Comparison of ENCODE assay signal across 22 cellular contexts in genomic region chr6:31784270-31784925, GRCh38. TPM values are rescaled to one million over a fixed set of nuclear protein-coding genes. Genes with fewer than 3 reads are reported as not detected.
DNase-seq lines count a peak whose midpoint lies in the region; ATAC-seq, FAIRE-seq and TF ChIP-seq lines count a peak whose summit lies in the region.
"Had no signal": no experiment of that assay in that cellular context is flagged by ENCODE, and none has a peak within 500 bp of the region (broad histone marks: within the 10 kb centered on the region; RNA-seq: fewer than 3 reads in every experiment).

No MANE protein-coding gene starts in this region.

- 0 out of 2 replicates have a peak, but pooled peaks have one; percentile 11 for TF ChIP-seq POLR2A in GM12891 (IDR thresholded peaks at IDR 0.05; ENCODE audit: low read depth, low read length)

- no peak overlapping the region for H3K4me3 ChIP-seq in osteoblast (ENCODE audit: insufficient read depth, low read length)
- H3K4me3 ChIP-seq: body of pancreas, coronary artery, heart right ventricle, lower lobe of right lung, pancreas, transverse colon had no signal

- H3K4me3 Mint-ChIP-seq in activated T-helper 17 cell treated with anti-CD3 and anti-CD28 coated beads, Interleukin-2, amount 50 U/mL, for 72 hours: no peak overlapping the region
- H3K4me3 Mint-ChIP-seq: activated naive CD4-positive, alpha-beta T cell treated with anti-CD3 and anti-CD28 coated beads, Interleukin-2, amount 50 U/mL, for 24 hours; activated T-cell treated with anti-CD3 and anti-CD28 coated beads, Interleukin-2, amount 50 U/mL, for 24 hours; stimulated activated naive CD8-positive, alpha-beta T cell treated with anti-CD3 and anti-CD28 coated beads, Interleukin-15, Interleukin-2, amounts not matched to agents 100 ng/mL and 50 ng/mL, for 24 hours; T-helper 1 cell treated with Interleukin-12 subunit alpha and Interleukin-12 subunit beta and Interleukin-4 antibody, amounts not matched to agents 30 μg/mL and 1 μg/mL, for 36 hours had no signal

- no peak for TF ChIP-seq CTCF in osteoblast (IDR thresholded peaks at IDR 0.05; ENCODE audit: extremely low read depth, low read depth, low read length)

- peak overlapping the region; percentile 61 for H3K27ac Mint-ChIP-seq in activated T-helper 17 cell treated with anti-CD3 and anti-CD28 coated beads, Interleukin-2, amount 50 U/mL, for 72 hours
- H3K27ac Mint-ChIP-seq: activated naive CD4-positive, alpha-beta T cell treated with anti-CD3 and anti-CD28 coated beads, Interleukin-2, amount 50 U/mL, for 24 hours; activated T-cell treated with anti-CD3 and anti-CD28 coated beads, Interleukin-2, amount 50 U/mL, for 24 hours; stimulated activated naive CD8-positive, alpha-beta T cell treated with anti-CD3 and anti-CD28 coated beads, Interleukin-15, Interleukin-2, amounts not matched to agents 100 ng/mL and 50 ng/mL, for 24 hours; T-helper 1 cell treated with Interleukin-12 subunit alpha and Interleukin-12 subunit beta and Interleukin-4 antibody, amounts not matched to agents 30 μg/mL and 1 μg/mL, for 36 hours had no signal

- H3K4me2 ChIP-seq in osteoblast (ENCODE audit: insufficient read depth, low read length): no peak overlapping the region

- no peaks in the 10 kb centered on the region for H3K9me3 Mint-ChIP-seq in activated T-helper 17 cell treated with anti-CD3 and anti-CD28 coated beads, Interleukin-2, amount 50 U/mL, for 72 hours
- H3K9me3 Mint-ChIP-seq: activated naive CD4-positive, alpha-beta T cell treated with anti-CD3 and anti-CD28 coated beads, Interleukin-2, amount 50 U/mL, for 24 hours; activated T-cell treated with anti-CD3 and anti-CD28 coated beads, Interleukin-2, amount 50 U/mL, for 24 hours; stimulated activated naive CD8-positive, alpha-beta T cell treated with anti-CD3 and anti-CD28 coated beads, Interleukin-15, Interleukin-2, amounts not matched to agents 100 ng/mL and 50 ng/mL, for 24 hours; T-helper 1 cell treated with Interleukin-12 subunit alpha and Interleukin-12 subunit beta and Interleukin-4 antibody, amounts not matched to agents 30 μg/mL and 1 μg/mL, for 36 hours had no signal

- peaks cover 68% of the 10 kb centered on the region for H3K36me3 ChIP-seq in osteoblast (ENCODE audit: insufficient read depth, low read length)

- peaks cover 3% of the 10 kb centered on the region for H3K79me2 ChIP-seq in osteoblast (ENCODE audit: insufficient read depth, low read length)

- no peak for FAIRE-seq in GM12891 (lab: Jason Lieb, UNC)
- FAIRE-seq: pancreas had no signal

- no peaks in the 10 kb centered on the region for H3K27me3 ChIP-seq in osteoblast (ENCODE audit: insufficient read depth, low read length)
- H3K27me3 ChIP-seq: body of pancreas, heart right ventricle, pancreas, transverse colon had no signal

- no peak overlapping the region for H3K27ac ChIP-seq in osteoblast (ENCODE audit: low read depth, low read length)
- H3K27ac ChIP-seq: body of pancreas, coronary artery, heart right ventricle, lower lobe of right lung, pancreas, transverse colon, VCaP had no signal

- H4K20me1 ChIP-seq in osteoblast (ENCODE audit: insufficient read depth, low read length): peaks cover 3% of the 10 kb centered on the region

- H3K27me3 Mint-ChIP-seq in activated T-helper 17 cell treated with anti-CD3 and anti-CD28 coated beads, Interleukin-2, amount 50 U/mL, for 72 hours: no peaks in the 10 kb centered on the region
- H3K27me3 Mint-ChIP-seq: activated naive CD4-positive, alpha-beta T cell treated with anti-CD3 and anti-CD28 coated beads, Interleukin-2, amount 50 U/mL, for 24 hours; activated T-cell treated with anti-CD3 and anti-CD28 coated beads, Interleukin-2, amount 50 U/mL, for 24 hours; stimulated activated naive CD8-positive, alpha-beta T cell treated with anti-CD3 and anti-CD28 coated beads, Interleukin-15, Interleukin-2, amounts not matched to agents 100 ng/mL and 50 ng/mL, for 24 hours had no signal

- peaks cover 3% of the 10 kb centered on the region for H3K4me1 Mint-ChIP-seq in activated T-helper 17 cell treated with anti-CD3 and anti-CD28 coated beads, Interleukin-2, amount 50 U/mL, for 72 hours
- H3K4me1 Mint-ChIP-seq: activated naive CD4-positive, alpha-beta T cell treated with anti-CD3 and anti-CD28 coated beads, Interleukin-2, amount 50 U/mL, for 24 hours had no signal

- no peak for ATAC-seq in activated T-helper 17 cell treated with anti-CD3 and anti-CD28 coated beads, Interleukin-2, amount 50 U/mL, for 72 hours (replicated peaks)
- ATAC-seq in GM21528 (IDR thresholded peaks at IDR 0.05; ENCODE audit: low FRiP score, unreplicated experiment): no peak
- ATAC-seq: body of pancreas, lower lobe of right lung, pancreas had no signal

- no peaks in the 10 kb centered on the region for H3K4me1 ChIP-seq in osteoblast (ENCODE audit: insufficient read depth, low read length)
- H3K4me1 ChIP-seq: body of pancreas, heart right ventricle, lower lobe of right lung, pancreas, transverse colon had no signal

- no peaks in the 10 kb centered on the region for H3K9me3 ChIP-seq in osteoblast (ENCODE audit: low read depth, low read length)
- H3K9me3 ChIP-seq: body of pancreas, heart right ventricle, lower lobe of right lung, pancreas, transverse colon had no signal

- no peak overlapping the region for H2AFZ ChIP-seq in osteoblast (ENCODE audit: low read length)

- DNase-seq in GM12891 (ENCODE audit: insufficient read length, low spot score): no peak
- DNase-seq in osteoblast (ENCODE audit: insufficient read length, low spot score, missing footprints): peak; percentile 63
- no peak for DNase-seq in SIG-M5 treated with dmso at 0.1 percent for 504 hours (lab: John Stamatoyannopoulos, UW; ENCODE audit: unreplicated experiment)
- DNase-seq: activated CD4-positive, alpha-beta T cell treated with anti-CD3 and anti-CD28 coated beads, Interleukin-2, amount 50 U/mL, for 48 hours; activated T-cell treated with anti-CD3 and anti-CD28 coated beads, Interleukin-2, amount 50 U/mL, for 24 hours; AML-193; body of pancreas; COR-L47; heart right ventricle; NCI-H748 treated with DMSO at 0.1 percent for 48 hours; OCI-M1; SIG-M5; transverse colon had no signal

- peaks cover 64% of the 10 kb centered on the region for H3K36me3 Mint-ChIP-seq in activated T-helper 17 cell treated with anti-CD3 and anti-CD28 coated beads, Interleukin-2, amount 50 U/mL, for 72 hours (ENCODE audit: low read depth)

TF ChIP-seq in GM12891, 5 proteins besides CTCF, POLR2A, EP300 and RAD21:
- TF ChIP-seq SPI1 (IDR thresholded peaks at IDR 0.05; ENCODE audit: low read depth, low read length) (no peak), POU2F2 (IDR thresholded peaks at IDR 0.05; ENCODE audit: low read depth, low read length) (no peak), TAF1 (IDR thresholded peaks at IDR 0.05; ENCODE audit: low read depth, low read length) (no peak), POLR2AphosphoS5 (IDR thresholded peaks at IDR 0.05; ENCODE audit: low read depth, low read length) (no peak), PAX5 (IDR thresholded peaks at IDR 0.05; ENCODE audit: insufficient read depth, low read length, severe bottlenecking) (no peak)

RNA-seq across cellular contexts. Expression of gene VWA7, which starts 7.3 kb away (rescaled TPM):
- 0.80 TPM for polyA plus RNA-seq in GM12891 (2012; ENCODE audit: low read depth, missing spikeins)
- total RNA-seq in activated T-helper 17 cell treated with anti-CD3 and anti-CD28 coated beads, Interleukin-2, amount 50 U/mL, for 72 hours: 1 to 10 TPM; 2.9 to 4.2 TPM
- total RNA-seq in osteoblast: 0.29 and 0.36 TPM in 2 replicates

RNA-seq across cellular contexts. Expression of gene VARS1, which starts 11.2 kb away (rescaled TPM):
- 50.1 TPM for polyA plus RNA-seq in GM12891 (2012; ENCODE audit: low read depth, missing spikeins)
- total RNA-seq in activated T-helper 17 cell treated with anti-CD3 and anti-CD28 coated beads, Interleukin-2, amount 50 U/mL, for 72 hours: 100 to 1,000 TPM in 1 of 2 donors, 10 to 100 TPM in 1; 75.3 to 134 TPM
- 40.1 and 42.0 TPM in 2 replicates for total RNA-seq in osteoblast

RNA-seq across cellular contexts. Expression of gene SAPCD1, which starts 21.9 kb away (rescaled TPM):
- polyA plus RNA-seq in GM12891 (2012; ENCODE audit: low read depth, missing spikeins): 10.1 TPM
- 10 to 100 TPM; 12.1 to 18.9 TPM for total RNA-seq in activated T-helper 17 cell treated with anti-CD3 and anti-CD28 coated beads, Interleukin-2, amount 50 U/mL, for 72 hours
- total RNA-seq in osteoblast: 0.59 and 1.4 TPM in 2 replicates

RNA-seq across cellular contexts. Expression of gene LSM2, which starts 22.4 kb away (rescaled TPM):
- polyA plus RNA-seq in GM12891 (2012; ENCODE audit: low read depth, missing spikeins): 106 TPM
- total RNA-seq in activated T-helper 17 cell treated with anti-CD3 and anti-CD28 coated beads, Interleukin-2, amount 50 U/mL, for 72 hours: 100 to 1,000 TPM in 1 of 2 donors, 10 to 100 TPM in 1; 92.5 to 139 TPM
- total RNA-seq in osteoblast: 18.3 and 22.4 TPM in 2 replicates

RNA-seq across cellular contexts. Expression of gene HSPA1L, which starts 30.7 kb away (rescaled TPM):
- polyA plus RNA-seq in GM12891 (2012; ENCODE audit: low read depth, missing spikeins): 1.1 TPM
- 1 to 10 TPM; 2.7 to 2.9 TPM for total RNA-seq in activated T-helper 17 cell treated with anti-CD3 and anti-CD28 coated beads, Interleukin-2, amount 50 U/mL, for 72 hours
- total RNA-seq in osteoblast: 0.29 and 0.72 TPM in 2 replicates
